Comparison of ENCODE assay signal across 29 cellular contexts in genomic region chr2:50594233-50594632, GRCh38.
"Had no signal": no experiment of that assay in that cellular context is flagged by ENCODE, and none has a peak within 500 bp of the region (broad histone marks: within the 10 kb centered on the region; RNA-seq: fewer than 3 reads in every experiment).

No MANE protein-coding gene starts in this region.

- H3K27ac Mint-ChIP-seq: activated CD4-positive, alpha-beta T cell treated with anti-CD3 and anti-CD28 coated beads, Interleukin-2, amount 10 ng/mL, durations not matched to agents 24 days and 14 days; activated CD8-positive, alpha-beta T cell treated with anti-CD3 and anti-CD28 coated beads for 36 hours; activated naive CD4-positive, alpha-beta T cell treated with anti-CD3 and anti-CD28 coated beads for 36 hours; activated naive CD4-positive, alpha-beta T cell treated with anti-CD3 and anti-CD28 coated beads, Interleukin-2, amount 50 U/mL, for 72 hours; activated T-helper 2 cell treated with anti-CD3 and anti-CD28 coated beads, Interferon-gamma antibody, Interleukin-2, Interleukin-4, amounts not matched to agents 10 μg/mL and 5 μg/mL and 100 μg/mL, durations not matched to agents 14 hours and 24 hours and 36 hours had no signal

- H3K4me1 Mint-ChIP-seq: activated CD4-positive, alpha-beta T cell treated with anti-CD3 and anti-CD28 coated beads, Interleukin-2, amount 10 ng/mL, durations not matched to agents 24 days and 14 days had no signal

- H3K27ac ChIP-seq: adrenal gland, Peyer's patch, RWPE1 had no signal

- H3K4me3 ChIP-seq: adrenal gland, MG63, Peyer's patch had no signal

- H3K4me3 Mint-ChIP-seq: activated CD4-positive, alpha-beta T cell treated with anti-CD3 and anti-CD28 coated beads, Interleukin-2, amount 10 ng/mL, durations not matched to agents 24 days and 14 days; activated CD8-positive, alpha-beta T cell treated with anti-CD3 and anti-CD28 coated beads for 36 hours; activated naive CD4-positive, alpha-beta T cell treated with anti-CD3 and anti-CD28 coated beads for 36 hours; brain had no signal

- ATAC-seq: activated CD8-positive, alpha-beta T cell treated with anti-CD3 and anti-CD28 coated beads for 36 hours; activated naive CD4-positive, alpha-beta T cell treated with anti-CD3 and anti-CD28 coated beads, Interleukin-2, amount 50 U/mL, for 72 hours; PC-3; Right ventricle myocardium inferior; SK-N-SH treated with all-trans-retinoic acid at 6 μM for 48 hours had no signal

- H3K36me3 ChIP-seq: adrenal gland, MG63, Peyer's patch had no signal

- H3K36me3 Mint-ChIP-seq: activated naive CD4-positive, alpha-beta T cell treated with anti-CD3 and anti-CD28 coated beads, Interleukin-2, amount 50 U/mL, for 72 hours had no signal

- H3K27me3 ChIP-seq: adrenal gland, MG63, Peyer's patch had no signal

- DNase-seq: activated CD4-positive, alpha-beta T cell treated with anti-CD3 and anti-CD28 coated beads, Interleukin-2, amount 10 ng/mL, durations not matched to agents 24 days and 14 days; activated CD4-positive, alpha-beta T cell treated with anti-CD3 and anti-CD28 coated beads, Interleukin-2, amount 50 U/mL, for 4 hours; activated CD8-positive, alpha-beta T cell treated with anti-CD3 and anti-CD28 coated beads for 36 hours; activated gamma-delta T cell; activated naive CD4-positive, alpha-beta T cell treated with anti-CD3 and anti-CD28 coated beads for 36 hours; activated T-cell treated with anti-CD3 and anti-CD28 coated beads, Interleukin-2, amount 50 U/mL, for 1 hour; adrenal gland; central memory CD4-positive, alpha-beta T cell; Kasumi-1; KG1; MG63; MV-4-11; NCI-H1092; NCI-H1436 treated with DMSO at 0.1 percent for 48 hours; NCI-H187 treated with DMSO at 0.1 percent for 48 hours; NCI-H226; NCI-H446 treated with DMSO at 0.1 percent for 48 hours; NCI-H524; NK-92 treated with Interleukin-12 subunit alpha and Interleukin-12 subunit beta, amount 100 ng/mL, for 24 hours; PC-3; Peyer's patch; SIG-M5; T1000 had no signal

- H3K27me3 Mint-ChIP-seq: activated CD4-positive, alpha-beta T cell treated with anti-CD3 and anti-CD28 coated beads, Interleukin-2, amount 10 ng/mL, durations not matched to agents 24 days and 14 days; activated CD8-positive, alpha-beta T cell treated with anti-CD3 and anti-CD28 coated beads for 36 hours; brain had no signal

- H3K9me3 Mint-ChIP-seq: activated CD8-positive, alpha-beta T cell treated with anti-CD3 and anti-CD28 coated beads for 36 hours; activated naive CD4-positive, alpha-beta T cell treated with anti-CD3 and anti-CD28 coated beads for 36 hours had no signal

- H3K4me1 ChIP-seq: adrenal gland, Peyer's patch had no signal

- H3K9me3 ChIP-seq: adrenal gland, MG63, Peyer's patch had no signal
